14 cellular contexts compared by ENCODE assay signal in genomic region chr22:38632528-38632927, GRCh38. TPM values are rescaled to one million over a fixed set of nuclear protein-coding genes. Genes with fewer than 3 reads are reported as not detected.
DNase-seq lines count a peak whose midpoint lies in the region; TF ChIP-seq lines count a peak whose summit lies in the region.
"Had no signal": no experiment of that assay in that cellular context is flagged by ENCODE, and none has a peak within 500 bp of the region (broad histone marks: within the 10 kb centered on the region; RNA-seq: fewer than 3 reads in every experiment).

No MANE protein-coding gene starts in this region.

- H3K27me3 ChIP-seq in Loucy (ENCODE audit: insufficient read depth, low read length, poor library complexity, severe bottlenecking): no peaks in the 10 kb centered on the region
- H3K27me3 ChIP-seq: BLaER1 had no signal

- H3K4me2 ChIP-seq in Loucy (ENCODE audit: low read depth, low read length, poor library complexity, severe bottlenecking): peak overlapping the region; percentile 56
- H3K4me2 ChIP-seq: BLaER1 had no signal

- peaks cover 14% of the 10 kb centered on the region for H3K4me1 ChIP-seq in Loucy (ENCODE audit: insufficient read depth, low read length, poor library complexity, severe bottlenecking)

- H3K9me2 ChIP-seq in Loucy (replicated peaks; ENCODE audit: low read depth, low read length): no peaks in the 10 kb centered on the region

- H3K79me2 ChIP-seq in Loucy (ENCODE audit: insufficient read depth, low read length): no peaks in the 10 kb centered on the region

- H3K36me3 Mint-ChIP-seq in activated naive CD4-positive, alpha-beta T cell treated with anti-CD3 and anti-CD28 coated beads, Interleukin-2, amount 50 U/mL, for 24 hours: no peaks in the 10 kb centered on the region
- H3K36me3 Mint-ChIP-seq in activated naive CD4-positive, alpha-beta T cell treated with anti-CD3 and anti-CD28 coated beads, Interleukin-2, amount 10 ng/mL, durations not matched to agents 7 days and 5 days: no peaks in the 10 kb centered on the region
- no peaks in the 10 kb centered on the region for H3K36me3 Mint-ChIP-seq in HFFc6 (ENCODE audit: low read depth)
- H3K36me3 Mint-ChIP-seq: CD14-positive monocyte; CD8-positive, alpha-beta T cell had no signal

- H2AFZ ChIP-seq in Loucy (ENCODE audit: low read length): no peak overlapping the region

- H3K9ac ChIP-seq in Loucy (ENCODE audit: low read depth, low read length, poor library complexity, severe bottlenecking): no peak overlapping the region
- H3K9ac ChIP-seq: BLaER1 had no signal

- peak overlapping the region; percentile 59 for H3K27ac Mint-ChIP-seq in activated naive CD4-positive, alpha-beta T cell treated with anti-CD3 and anti-CD28 coated beads, Interleukin-2, amount 50 U/mL, for 24 hours
- H3K27ac Mint-ChIP-seq in activated naive CD4-positive, alpha-beta T cell treated with anti-CD3 and anti-CD28 coated beads, Interleukin-2, amount 10 ng/mL, durations not matched to agents 7 days and 5 days: no peak overlapping the region
- no peak overlapping the region for H3K27ac Mint-ChIP-seq in HFFc6
- H3K27ac Mint-ChIP-seq: CD8-positive, alpha-beta T cell had no signal

- H3K4me3 ChIP-seq in Loucy (ENCODE audit: low read length, poor library complexity, severe bottlenecking): no peak overlapping the region
- H3K4me3 ChIP-seq: BLaER1 had no signal

- TF ChIP-seq CTCF in Loucy (conservative IDR thresholded peaks at IDR 0.05; ENCODE audit: low read length): no peak
- TF ChIP-seq CTCF in HFFc6 (IDR thresholded peaks at IDR 0.05): no peak

- no peaks in the 10 kb centered on the region for H3F3A ChIP-seq in Loucy (ENCODE audit: low read depth)

- no peak for TF ChIP-seq POLR2A in erythroblast (IDR thresholded peaks at IDR 0.05; ENCODE audit: low read length)

- H4K20me1 ChIP-seq in Loucy (ENCODE audit: insufficient read depth, low read length, poor library complexity, severe bottlenecking): no peaks in the 10 kb centered on the region
- H4K20me1 ChIP-seq: BLaER1 had no signal

- H3K9me3 Mint-ChIP-seq in activated naive CD4-positive, alpha-beta T cell treated with anti-CD3 and anti-CD28 coated beads, Interleukin-2, amount 50 U/mL, for 24 hours: no peaks in the 10 kb centered on the region
- no peaks in the 10 kb centered on the region for H3K9me3 Mint-ChIP-seq in activated naive CD4-positive, alpha-beta T cell treated with anti-CD3 and anti-CD28 coated beads, Interleukin-2, amount 10 ng/mL, durations not matched to agents 7 days and 5 days
- no peaks in the 10 kb centered on the region for H3K9me3 Mint-ChIP-seq in HFFc6
- H3K9me3 Mint-ChIP-seq: CD8-positive, alpha-beta T cell; H9 had no signal

- no peak overlapping the region for H3K4me3 Mint-ChIP-seq in activated naive CD4-positive, alpha-beta T cell treated with anti-CD3 and anti-CD28 coated beads, Interleukin-2, amount 50 U/mL, for 24 hours
- H3K4me3 Mint-ChIP-seq in activated naive CD4-positive, alpha-beta T cell treated with anti-CD3 and anti-CD28 coated beads, Interleukin-2, amount 10 ng/mL, durations not matched to agents 7 days and 5 days: no peak overlapping the region
- no peak overlapping the region for H3K4me3 Mint-ChIP-seq in HFFc6
- H3K4me3 Mint-ChIP-seq: CD8-positive, alpha-beta T cell; H9 had no signal

- CTCF ChIA-PET in activated naive CD4-positive, alpha-beta T cell treated with anti-CD3 and anti-CD28 coated beads, Interleukin-2, amount 10 ng/mL, durations not matched to agents 7 days and 5 days (lab: Charles Lee): no interaction called here

- no peaks in the 10 kb centered on the region for H3K27me3 Mint-ChIP-seq in activated naive CD4-positive, alpha-beta T cell treated with anti-CD3 and anti-CD28 coated beads, Interleukin-2, amount 50 U/mL, for 24 hours
- H3K27me3 Mint-ChIP-seq in activated naive CD4-positive, alpha-beta T cell treated with anti-CD3 and anti-CD28 coated beads, Interleukin-2, amount 10 ng/mL, durations not matched to agents 7 days and 5 days: peaks cover 27% of the 10 kb centered on the region
- peaks cover 2% of the 10 kb centered on the region for H3K27me3 Mint-ChIP-seq in HFFc6 (ENCODE audit: insufficient read depth)

- H3K36me3 ChIP-seq in Loucy (ENCODE audit: insufficient read depth, low read length): no peaks in the 10 kb centered on the region

- H3K4me1 Mint-ChIP-seq in activated naive CD4-positive, alpha-beta T cell treated with anti-CD3 and anti-CD28 coated beads, Interleukin-2, amount 50 U/mL, for 24 hours: peaks cover 17% of the 10 kb centered on the region
- H3K4me1 Mint-ChIP-seq in activated naive CD4-positive, alpha-beta T cell treated with anti-CD3 and anti-CD28 coated beads, Interleukin-2, amount 10 ng/mL, durations not matched to agents 7 days and 5 days: peaks cover 14% of the 10 kb centered on the region
- H3K4me1 Mint-ChIP-seq in HFFc6 (ENCODE audit: low read depth): no peaks in the 10 kb centered on the region
- H3K4me1 Mint-ChIP-seq: H9 had no signal

- no peaks in the 10 kb centered on the region for H3K9me3 ChIP-seq in Loucy (ENCODE audit: insufficient read depth, low read depth, low read length)
- H3K9me3 ChIP-seq: BLaER1 had no signal

- no peak for DNase-seq in activated naive CD4-positive, alpha-beta T cell treated with anti-CD3 and anti-CD28 coated beads, Interleukin-2, amount 10 ng/mL, durations not matched to agents 7 days and 5 days
- DNase-seq in erythroblast (lab: John Stamatoyannopoulos, UW) (peak; percentile 24 to 72), NCI-H1105 treated with DMSO at 0.1 percent for 48 hours (lab: John Stamatoyannopoulos, UW) (no peak), HFFc6 (no peak), NCI-H187 (lab: John Stamatoyannopoulos, UW) (no peak)
- DNase-seq: 8988T; Calu3; CD8-positive, alpha-beta T cell; DMS79 treated with DMSO at 0.1 percent for 48 hours; H9 had no signal

RNA-seq across cellular contexts. Expression of gene FAM227A, which starts 23.7 kb away (rescaled TPM):
- total RNA-seq in HFFc6 (2021; fragmentation: NEBNext Ultra II Directional; extraction: Animal tissue kit (Norgen Biotek cat#: 25700)): under 1 TPM; 0.41 to 0.88 (median 0.80) TPM

RNA-seq across cellular contexts. Expression of gene CBY1, which starts 23.9 kb away (rescaled TPM):
- total RNA-seq in HFFc6 (2021; fragmentation: NEBNext Ultra II Directional; extraction: Animal tissue kit (Norgen Biotek cat#: 25700)): 10 to 100 TPM; 21.9 to 32.4 (median 25.9) TPM

RNA-seq across cellular contexts. Expression of gene TOMM22, which starts 49.2 kb away (rescaled TPM):
- 100 to 1,000 TPM; 121 to 141 (median 132) TPM for total RNA-seq in HFFc6 (2021; fragmentation: NEBNext Ultra II Directional; extraction: Animal tissue kit (Norgen Biotek cat#: 25700))

Comparison
In these comparisons a context has a peak if more than half of its experiments do, and no peak if none do; other contexts are left out.
1. DNase-seq: peak in erythroblast (2 of 2); none in activated naive CD4-positive, alpha-beta T cell treated with anti-CD3 and anti-CD28 coated beads, Interleukin-2, amount 10 ng/mL, durations not matched to agents 7 days and 5 days (single experiment), NCI-H1105 treated with DMSO at 0.1 percent for 48 hours (single experiment), HFFc6 (single experiment) and NCI-H187 (0 of 2).